In the genomic region with DNA sequence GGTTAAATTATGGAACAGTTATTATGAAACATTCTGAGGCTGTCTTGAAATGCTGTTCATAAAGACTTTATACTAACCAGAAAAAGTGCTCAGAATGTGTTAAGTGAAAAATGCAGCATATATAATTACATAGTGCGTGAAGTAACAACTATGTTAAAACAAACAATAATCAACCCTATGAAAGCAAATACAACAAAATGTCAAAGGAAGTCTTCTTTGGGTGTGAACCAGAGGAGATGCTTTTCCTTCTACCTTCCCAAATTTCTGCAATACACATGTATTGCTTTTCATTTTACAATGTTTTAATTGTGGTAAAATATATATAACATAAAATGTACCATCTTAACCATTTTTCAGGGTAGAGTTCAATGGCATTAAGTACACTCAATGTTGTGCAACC, we compare ENCODE assay signal across 23 cellular contexts.
"Had no signal": no experiment of that assay in that cellular context is flagged by ENCODE, and none has a peak within 500 bp of the region (broad histone marks: within the 10 kb centered on the region; RNA-seq: fewer than 3 reads in every experiment).

No MANE protein-coding gene starts in this region.

- DNase-seq: colonic mucosa; cortex of kidney; dermis blood vessel endothelial cell; dorsolateral prefrontal cortex; effector CD4-positive, alpha-beta T cell; effector CD8-positive, alpha-beta T cell; effector memory CD4-positive, alpha-beta T cell; effector memory CD8-positive, alpha-beta T cell; endodermal cell; erythroblast; esophagus squamous epithelium; foreskin fibroblast; foreskin keratinocyte; foreskin melanocyte; gastrocnemius medialis; glutamatergic neuron; head of caudate nucleus; heart left ventricle; heart right ventricle had no signal

- H3K9me3 ChIP-seq: colonic mucosa, gastrocnemius medialis had no signal

- H3K36me3 ChIP-seq: colonic mucosa, esophagus squamous epithelium, gastrocnemius medialis, gastroesophageal sphincter, heart right ventricle had no signal

- H3K4me1 ChIP-seq: colonic mucosa, esophagus muscularis mucosa, esophagus squamous epithelium, foreskin keratinocyte, gastrocnemius medialis, gastroesophageal sphincter, heart left ventricle, heart right ventricle had no signal

- H3K27ac ChIP-seq: colonic mucosa, coronary artery, dorsolateral prefrontal cortex, epithelial cell of prostate, esophagus muscularis mucosa, esophagus squamous epithelium, foreskin keratinocyte, gastrocnemius medialis, gastroesophageal sphincter, heart left ventricle, heart right ventricle had no signal

- H3K4me3 ChIP-seq: colonic mucosa, coronary artery, dorsolateral prefrontal cortex, esophagus muscularis mucosa, esophagus squamous epithelium, gastrocnemius medialis, gastroesophageal sphincter, heart left ventricle, heart right ventricle had no signal
